ENCODE assay signal across 8 cellular contexts in the genomic region with DNA sequence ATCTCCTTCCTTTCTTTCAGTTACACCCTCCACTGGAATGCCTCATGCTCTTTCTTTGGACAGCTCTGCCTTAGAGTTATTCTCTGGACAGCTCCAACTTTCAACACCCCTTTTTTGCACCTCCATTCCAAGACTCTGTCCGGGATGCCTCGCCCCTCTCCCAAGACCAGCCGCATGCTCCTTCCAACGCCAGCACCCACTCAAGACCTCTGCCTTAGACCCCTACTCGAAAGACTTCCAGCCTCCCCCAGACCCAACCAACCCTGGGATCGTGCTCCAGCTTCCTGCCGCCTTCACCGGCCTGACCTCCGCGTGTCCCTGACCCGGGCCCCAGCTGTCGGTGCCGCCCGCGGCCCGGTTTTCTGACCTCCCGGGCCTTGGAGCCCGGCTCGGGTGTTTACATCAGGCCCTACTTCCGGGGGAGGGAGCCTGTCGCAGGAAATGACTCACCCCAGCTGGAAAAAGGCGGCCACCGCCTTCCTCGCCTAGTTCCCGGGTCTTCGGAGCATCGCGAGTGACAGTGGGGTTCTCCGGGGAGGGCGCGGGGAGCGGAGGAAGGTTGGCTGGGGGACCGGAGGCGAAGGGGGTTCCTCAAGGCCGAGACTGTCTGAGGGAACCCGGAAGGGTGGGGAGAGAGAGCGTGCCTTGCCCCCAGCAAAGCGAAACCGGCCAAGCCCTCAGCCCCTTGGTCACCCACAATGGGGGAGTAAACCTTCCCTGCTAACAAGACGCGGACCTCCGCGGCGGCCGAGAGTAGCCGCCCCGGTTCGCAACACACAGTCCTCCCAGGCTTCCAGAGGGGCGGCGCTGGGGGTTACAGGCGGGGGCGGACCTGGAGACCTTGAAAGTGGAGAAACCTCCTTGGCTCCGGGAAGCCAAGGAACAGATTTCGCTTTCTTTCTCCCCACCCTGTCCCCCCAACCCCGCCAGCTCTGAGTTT. TPM values are rescaled to one million over a fixed set of nuclear protein-coding genes. Genes with fewer than 3 reads are reported as not detected.
A peak's percentile ranks its signal among the peaks of the same experiment; 100 is the strongest.
DNase-seq lines count a peak whose midpoint lies in the region; ATAC-seq and TF ChIP-seq lines count a peak whose summit lies in the region.

WDR45 (minus strand) TSS at position 399 of the 940 bp plus-strand sequence. CDS start 1,792 bp downstream, outside the sequence.

- H3K4me2 ChIP-seq in IMR-90 (ENCODE audit: low read depth, low read length): peak within 1 kb of the TSS; percentile 92

- peak within 1 kb of the TSS; percentile 81 for H4K5ac ChIP-seq in IMR-90 (ENCODE audit: low read depth, low read length)

- H2AK5ac ChIP-seq in IMR-90 (ENCODE audit: low read depth, low read length): peak within 1 kb of the TSS; percentile 96

- H3K56ac ChIP-seq in IMR-90 (ENCODE audit: extremely low read depth, insufficient read depth, low read length): peak within 1 kb of the TSS; percentile 76

- H3K27ac ChIP-seq in IMR-90 (ENCODE audit: insufficient read depth, low read length): peak within 1 kb of the TSS; percentile 99
- H3K27ac ChIP-seq in foreskin keratinocyte: peak within 1 kb of the TSS; percentile 94
- peak within 1 kb of the TSS; percentile 93 for H3K27ac ChIP-seq in subcutaneous abdominal adipose tissue (ENCODE audit: low read depth, low read length)

- CTCF ChIA-PET in IMR-90 (lab: Yijun Ruan, JAX): interaction anchor here (0.6 kb wide), 1 partner anchor 82 kb away, joined by 3 read pairs; no protein-coding TSS in a partner anchor

- DNase-seq in CD14-positive monocyte (ENCODE audit: low spot score) (peak; percentile 78), IMR-90 (peak; percentile 63), SK-MEL-5 (ENCODE audit: low read depth, low spot score) (peak; percentile 63), foreskin keratinocyte (peak in 1 of 2 donors; percentile 52)
- peak; percentile 4 to 58 (median 40) for DNase-seq in activated naive CD4-positive, alpha-beta T cell (lab: John Stamatoyannopoulos, UW)

- H3K4me3 ChIP-seq in IMR-90 (ENCODE audit: insufficient read depth, low read depth, low read length) (peak within 1 kb of the TSS; percentile 91), neuron (ENCODE audit: low read length) (peak within 1 kb of the TSS; percentile 80), subcutaneous abdominal adipose tissue (ENCODE audit: low read depth in 1 of 5, low read length in 5 of 5) (peak within 1 kb of the TSS; percentile 66 to 82 (median 75))

- H3K4me3 Mint-ChIP-seq in CD14-positive monocyte: peak within 1 kb of the TSS; percentile 89 to 97

- no peaks in the 10 kb centered on the region for H3K27me3 ChIP-seq in IMR-90 (ENCODE audit: control insufficient read depth, insufficient read depth, low read length)
- H3K27me3 ChIP-seq in foreskin keratinocyte: no peaks in the 10 kb centered on the region
- no peaks in the 10 kb centered on the region for H3K27me3 ChIP-seq in neuron (ENCODE audit: insufficient read depth, low read length)
- H3K27me3 ChIP-seq in subcutaneous abdominal adipose tissue (ENCODE audit: control insufficient read depth in 5 of 5, insufficient read depth in 4 of 5, low read length in 5 of 5): peaks cover 0 to under 1% (median 0%) of the 10 kb centered on the region in 5 donors

- peak within 1 kb of the TSS; percentile 98 for H3K4ac ChIP-seq in IMR-90 (ENCODE audit: low read depth, low read length)

- in situ Hi-C loops in IMR-90 (cut with MboI; ENCODE audit: low sequenced_read_pairs) (no loop called here), SK-MEL-5 (cut with HindIII; ENCODE audit: low pct_unique_long_range_greater_than_20kb, low sequenced_read_pairs) (no loop called here)

- BruUV-seq in IMR-90 (replicated peaks; lab: Mats Ljungman, UMichigan): no TSS peak

- no peak for TF ChIP-seq CTCF in CD14-positive monocyte (IDR thresholded peaks at IDR 0.05)
- no peak for TF ChIP-seq CTCF in IMR-90 (conservative IDR thresholded peaks at IDR 0.05; ENCODE audit: low read depth, low read length)
- TF ChIP-seq CTCF in foreskin keratinocyte (conservative IDR thresholded peaks at IDR 0.05): no peak

- H3K18ac ChIP-seq in IMR-90 (ENCODE audit: low read depth, low read length): peak within 1 kb of the TSS; percentile 75

- peak within 1 kb of the TSS; percentile 87; the same call in 1 of the 3 replicates for H2BK15ac ChIP-seq in IMR-90 (ENCODE audit: low read depth, low read length)

- H3K4me1 Mint-ChIP-seq in CD14-positive monocyte: peaks cover 14% of the 10 kb centered on the region

- no peaks in the 10 kb centered on the region for H3K9me1 ChIP-seq in IMR-90 (ENCODE audit: insufficient read depth, low read length)

- peaks cover 0 to 2% (median 2%) of the 10 kb centered on the region in 3 donors for H3K27me3 Mint-ChIP-seq in CD14-positive monocyte (ENCODE audit: low read depth in 3 of 3)

- H3K14ac ChIP-seq in IMR-90 (replicated peaks; ENCODE audit: low read depth, low read length): peak within 1 kb of the TSS; percentile 98

- H3K27ac Mint-ChIP-seq in CD14-positive monocyte: peak within 1 kb of the TSS; percentile 89 to 99 (median 96)

- H3K9me3 Mint-ChIP-seq in CD14-positive monocyte: peaks cover 0 to 6% (median 0%) of the 10 kb centered on the region in 7 donors

- H2BK5ac ChIP-seq in IMR-90 (ENCODE audit: low read depth, low read length, poor library complexity, severe bottlenecking): peak within 1 kb of the TSS; percentile 89

- 17% methylated on average over 8 of the region's 55 CpGs; no CpG with 5 or more reads in 1 of the 2 experiments for WGBS in IMR-90 (ENCODE audit: extremely low coverage in 2 of 2, insufficient read length in 1 of 2), 2 experiments

- TF ChIP-seq POLR2A in IMR-90 (IDR thresholded peaks at IDR 0.05; ENCODE audit: low read depth, low read length): peak; percentile 60; the same call in 1 of the 2 replicates

- peaks cover 2% of the 10 kb centered on the region; the same call in 1 of the 2 replicates for H3K4me1 ChIP-seq in IMR-90 (ENCODE audit: control insufficient read depth, insufficient read depth, low read length)
- H3K4me1 ChIP-seq in foreskin keratinocyte: no peaks in the 10 kb centered on the region
- peaks cover 5% of the 10 kb centered on the region for H3K4me1 ChIP-seq in neuron (ENCODE audit: insufficient read depth, low read length)
- peaks cover 2 to 16% (median 10%) of the 10 kb centered on the region in 5 donors for H3K4me1 ChIP-seq in subcutaneous abdominal adipose tissue (ENCODE audit: control insufficient read depth in 5 of 5, insufficient read depth in 5 of 5, low read length in 5 of 5)

- H3K9me3 ChIP-seq in IMR-90 (ENCODE audit: control insufficient read depth, insufficient read depth, low read length): no peaks in the 10 kb centered on the region
- H3K9me3 ChIP-seq in neuron (ENCODE audit: low read length): no peaks in the 10 kb centered on the region
- no peaks in the 10 kb centered on the region for H3K9me3 ChIP-seq in subcutaneous abdominal adipose tissue (ENCODE audit: control insufficient read depth in 5 of 5, low read length in 5 of 5)

- H2AK9ac ChIP-seq in IMR-90 (replicated peaks; ENCODE audit: low read depth, low read length, poor library complexity): peak within 1 kb of the TSS; percentile 98

- peak within 1 kb of the TSS; percentile 93 for H4K91ac ChIP-seq in IMR-90 (ENCODE audit: insufficient read depth, low read depth, low read length)

- H4K8ac ChIP-seq in IMR-90 (ENCODE audit: low read depth in 2 of 2, low read length in 2 of 2): peak within 1 kb of the TSS; percentile 96 to 100

- H3K9ac ChIP-seq in IMR-90 (ENCODE audit: low read depth, low read length): peak within 1 kb of the TSS; percentile 97
- H3K9ac ChIP-seq in subcutaneous abdominal adipose tissue (ENCODE audit: low read length in 5 of 5): peak within 1 kb of the TSS; percentile 26 to 88 (median 84)

- H2BK20ac ChIP-seq in IMR-90 (ENCODE audit: low read depth, low read length): peak within 1 kb of the TSS; percentile 53; the same call in 1 of the 2 replicates

- peak within 1 kb of the TSS; percentile 97; the same call in 1 of the 2 replicates for H3K23ac ChIP-seq in IMR-90 (ENCODE audit: low read depth, low read length)

- H3K79me1 ChIP-seq in IMR-90 (ENCODE audit: low read depth in 1 of 2, low read length in 2 of 2): peaks cover 8 to 13% of the 10 kb centered on the region in 2 experiments

- POLR2A ChIA-PET in IMR-90 (lab: Charles Lee; ENCODE audit: unreplicated experiment): interaction anchor here (0.7 to 1.4 kb wide), 2 partner anchors 122 to 1077 kb away, joined by 3 to 5 read pairs; partner anchors contain the start of gene OTUD5

- H3K36me3 ChIP-seq in IMR-90 (ENCODE audit: control insufficient read depth, insufficient read depth, low read length) (peaks cover 12% of the 10 kb centered on the region), neuron (ENCODE audit: insufficient read depth, low read length) (no peaks in the 10 kb centered on the region), subcutaneous abdominal adipose tissue (ENCODE audit: control insufficient read depth in 5 of 5, insufficient read depth in 5 of 5, low read length in 5 of 5) (peaks cover 0 to 29% (median 24%) of the 10 kb centered on the region in 5 donors)

- ATAC-seq in GM19452 (IDR thresholded peaks at IDR 0.05; ENCODE audit: unreplicated experiment): peak; percentile 72
- ATAC-seq in IMR-90 (ENCODE audit: low read depth): peak; percentile 86
- ATAC-seq in foreskin keratinocyte: peak; percentile 84

- H4K20me1 ChIP-seq in IMR-90 (ENCODE audit: insufficient read depth, low read length): no peaks in the 10 kb centered on the region

- H2BK120ac ChIP-seq in IMR-90 (ENCODE audit: low read depth, low read length): peak within 1 kb of the TSS; percentile 18; the same call in 1 of the 2 replicates

- H3K36me3 Mint-ChIP-seq in CD14-positive monocyte: peaks cover 24% of the 10 kb centered on the region in 2 donors

- intact Hi-C loops in CD14-positive monocyte (cut with micrococcal nuclease): no loop called here
- intact Hi-C loops in IMR-90 (cut with micrococcal nuclease): loop anchor here (10.0 kb wide), 1 partner anchor 85 kb away; the partner anchor contains the start of gene MAGIX

- TF ChIP-seq RAD21 in IMR-90 (IDR thresholded peaks at IDR 0.05; ENCODE audit: low read length): no peak

- H2AFZ ChIP-seq in IMR-90 (replicated peaks; ENCODE audit: low read length, poor library complexity) (peak within 1 kb of the TSS; percentile 87), neuron (ENCODE audit: low read depth, low read length) (peak within 1 kb of the TSS; percentile 68)

- dilution Hi-C loops in IMR-90 (cut with HindIII; ENCODE audit: low sequenced_read_pairs, unreplicated experiment): no loop called here

TF ChIP-seq in IMR-90, 13 proteins besides CTCF, POLR2A, EP300 and RAD21 (continues in another document):
- TF ChIP-seq FOS (IDR thresholded peaks at IDR 0.05; ENCODE audit: low read depth, low read length) (peak; percentile 49), BHLHE40 (IDR thresholded peaks at IDR 0.05; ENCODE audit: low read depth, low read length) (no peak)

RNA-seq across cellular contexts. Expression of gene WDR45, which starts in this region (rescaled TPM):
- polyA plus RNA-seq in CD14-positive monocyte (10 to 100 TPM; 83.1 to 83.8 TPM), IMR-90 (2012; rRNA removed) (67.4 and 71.5 TPM in 2 replicates), foreskin keratinocyte (27.0 and 41.0 TPM in 2 replicates)
- total RNA-seq in IMR-90 (2012; rRNA removed) (25.3 and 40.7 TPM in 2 replicates), foreskin keratinocyte (25.7 and 38.8 TPM in 2 replicates)
- polyA plus RNA-seq in IMR-90 (2012; cell fraction: cytosol; rRNA removed): 67.3 and 74.2 TPM in 2 replicates
- 333 and 355 TPM in 2 replicates for polyA plus RNA-seq in IMR-90 (2012; cell fraction: nucleus; rRNA removed; ENCODE audit: low replicate concordance)
- total RNA-seq in SK-MEL-5 (2014; rRNA removed; shearing (Covaris generic)): 71.6 and 87.0 TPM in 2 replicates
- polyA plus RNA-seq in SK-MEL-5 (2015; cell fraction: cytosol; rRNA removed): 79.8 and 81.5 TPM in 2 replicates
- polyA plus RNA-seq in SK-MEL-5 (2015; cell fraction: nucleus; rRNA removed): 370 and 434 TPM in 2 replicates
